In genomic region chr4:86791126-86791525, GRCh38 we compare ENCODE assay signal across 22 cellular contexts. TPM values are rescaled to one million over a fixed set of nuclear protein-coding genes. Genes with fewer than 3 reads are reported as not detected.
DNase-seq lines count a peak whose midpoint lies in the region; ATAC-seq, FAIRE-seq and TF ChIP-seq lines count a peak whose summit lies in the region.
"Had no signal": no experiment of that assay in that cellular context is flagged by ENCODE, and none has a peak within 500 bp of the region (broad histone marks: within the 10 kb centered on the region; RNA-seq: fewer than 3 reads in every experiment).

No MANE protein-coding gene starts in this region.

- no peaks in the 10 kb centered on the region for H3K79me1 ChIP-seq in H1 (ENCODE audit: low read depth, low read length)

- H2AK5ac ChIP-seq in H1 (ENCODE audit: low read depth, low read length), result no peak overlapping the region

- H3K9me3 ChIP-seq in SK-N-SH (no peaks in the 10 kb centered on the region; the same call in 1 of the 2 replicates), Loucy (ENCODE audit: insufficient read depth, low read depth, low read length) (no peaks in the 10 kb centered on the region), H1 (ENCODE audit: insufficient read depth in 2 of 2, low read depth in 1 of 2, low read length in 1 of 2) (peaks cover 10 to 12% of the 10 kb centered on the region in 2 experiments; a peak in 3 of 4 replicates), spleen (peaks cover 0 to 3% (median 0%) of the 10 kb centered on the region in 8 donors)
- H3K9me3 ChIP-seq: psoas muscle had no signal

- H3K14ac ChIP-seq in H1 (ENCODE audit: insufficient read length), result no peak overlapping the region

- no peak overlapping the region for H2BK15ac ChIP-seq in H1 (ENCODE audit: low read length)

- no peaks in the 10 kb centered on the region for H3K27me3 ChIP-seq in SK-N-SH (ENCODE audit: insufficient read depth)
- H3K27me3 ChIP-seq in Loucy (ENCODE audit: insufficient read depth, low read length, poor library complexity, severe bottlenecking), result no peaks in the 10 kb centered on the region
- H3K27me3 ChIP-seq in H1 (replicated peaks in 1 of 4; ENCODE audit: control insufficient read depth in 3 of 4, extremely low read depth in 1 of 4, insufficient read depth in 3 of 4, low read length in 3 of 4), result no peaks in the 10 kb centered on the region
- no peaks in the 10 kb centered on the region for H3K27me3 ChIP-seq in spleen (replicated peaks in 1 of 7)
- H3K27me3 ChIP-seq: BLaER1 treated with 17β-estradiol and CSF1 and Interleukin-3, amounts not matched to agents 10 nM and 100 nM; suprapubic skin had no signal

- TF ChIP-seq CTCF in SK-N-SH (IDR thresholded peaks at IDR 0.05) (0 out of 2 replicates have a peak, but pooled peaks have one; percentile 9), Loucy (conservative IDR thresholded peaks at IDR 0.05; ENCODE audit: low read length) (peak; percentile 33; the same call in 1 of the 2 replicates), H1 (IDR thresholded peaks at IDR 0.05; ENCODE audit: control extremely low read depth in 1 of 3, insufficient read depth in 1 of 3, low read depth in 1 of 3, low read length in 3 of 3) (peak in 2 of 3 experiments; percentile 42 to 44; a peak in 3 of 4 replicates), type B pancreatic cell (conservative IDR thresholded peaks at IDR 0.05) (peak; percentile 26), spleen (IDR thresholded peaks at IDR 0.05 in 8 of 11, conservative IDR thresholded peaks at IDR 0.05 in 3 of 11) (no peak)

- H3K4me1 ChIP-seq in SK-N-SH (ENCODE audit: control insufficient read depth in 1 of 2, insufficient read depth in 2 of 2, low read depth in 1 of 2, low read length in 1 of 2), result no peaks in the 10 kb centered on the region
- no peaks in the 10 kb centered on the region for H3K4me1 ChIP-seq in Loucy (ENCODE audit: insufficient read depth, low read length, poor library complexity, severe bottlenecking)
- peaks cover 0 to 2% (median 1%) of the 10 kb centered on the region in 4 experiments; a peak in 3 of 7 replicates for H3K4me1 ChIP-seq in H1 (replicated peaks in 1 of 4; ENCODE audit: control insufficient read depth in 3 of 4, insufficient read depth in 4 of 4, low read length in 3 of 4)
- H3K4me1 ChIP-seq in spleen, result no peaks in the 10 kb centered on the region
- H3K4me1 ChIP-seq: BLaER1 treated with 17β-estradiol and CSF1 and Interleukin-3, amounts not matched to agents 10 nM and 100 nM; psoas muscle; suprapubic skin had no signal

- no peak for FAIRE-seq in H1 (lab: Jason Lieb, UNC)
- FAIRE-seq: frontal cortex had no signal

- no peak for DNase-seq in SK-N-SH
- DNase-seq in H1 (ENCODE audit: low read depth in 1 of 2, low spot score in 2 of 2), result peak; percentile 53 to 56
- no peak for DNase-seq in type B pancreatic cell (ENCODE audit: extremely low spot score, unreplicated experiment)
- no peak for DNase-seq in spleen
- DNase-seq in immature natural killer cell, result no peak
- DNase-seq: activated CD8-positive, alpha-beta T cell treated with anti-CD3 and anti-CD28 coated beads for 36 hours; activated naive CD4-positive, alpha-beta T cell treated with anti-CD3 and anti-CD28 coated beads, Interleukin-2, amount 50 U/mL, for 16 hours; activated T-cell treated with anti-CD3 and anti-CD28 coated beads, Interleukin-2, amount 50 U/mL, for 24 hours; cortex of kidney; NCI-H1436 treated with DMSO at 0.1 percent for 48 hours; NCI-H345; psoas muscle; T-cell had no signal

- H3K4me2 ChIP-seq in SK-N-SH, result no peak overlapping the region
- no peak overlapping the region for H3K4me2 ChIP-seq in Loucy (ENCODE audit: low read depth, low read length, poor library complexity, severe bottlenecking)
- H3K4me2 ChIP-seq in H1 (ENCODE audit: insufficient read depth in 1 of 2, low read depth in 2 of 2, low read length in 2 of 2), result no peak overlapping the region
- H3K4me2 ChIP-seq: BLaER1 treated with 17β-estradiol and CSF1 and Interleukin-3, amounts not matched to agents 10 nM and 100 nM had no signal

- no peaks in the 10 kb centered on the region for H4K20me1 ChIP-seq in SK-N-SH (ENCODE audit: insufficient read depth)
- H4K20me1 ChIP-seq in Loucy (ENCODE audit: insufficient read depth, low read length, poor library complexity, severe bottlenecking), result no peaks in the 10 kb centered on the region
- no peaks in the 10 kb centered on the region for H4K20me1 ChIP-seq in H1 (replicated peaks in 1 of 2; ENCODE audit: control insufficient read depth in 1 of 2, insufficient read depth in 2 of 2, low read length in 2 of 2)
- H4K20me1 ChIP-seq: BLaER1 treated with 17β-estradiol and CSF1 and Interleukin-3, amounts not matched to agents 10 nM and 100 nM had no signal

- peaks cover 19 to 39% of the 10 kb centered on the region in 2 experiments for H3K36me3 ChIP-seq in SK-N-SH (replicated peaks in 1 of 2; ENCODE audit: control insufficient read depth in 1 of 2, insufficient read depth in 2 of 2, low read length in 1 of 2)
- no peaks in the 10 kb centered on the region for H3K36me3 ChIP-seq in Loucy (ENCODE audit: insufficient read depth, low read length)
- peaks cover 0 to 34% (median 19%) of the 10 kb centered on the region in 4 experiments; a peak in 6 of 8 replicates for H3K36me3 ChIP-seq in H1 (ENCODE audit: control insufficient read depth in 2 of 4, insufficient read depth in 4 of 4, low read length in 3 of 4)
- H3K36me3 ChIP-seq in spleen, result peaks cover 0 to 4% (median 0%) of the 10 kb centered on the region in 6 donors

- no peaks in the 10 kb centered on the region for H3K79me2 ChIP-seq in SK-N-SH (ENCODE audit: insufficient read depth)
- no peaks in the 10 kb centered on the region for H3K79me2 ChIP-seq in Loucy (ENCODE audit: insufficient read depth, low read length)
- H3K79me2 ChIP-seq in H1 (ENCODE audit: control insufficient read depth in 1 of 2, insufficient read depth in 2 of 2, low read length in 2 of 2), result no peaks in the 10 kb centered on the region

- no peak overlapping the region for H3K4me3 Mint-ChIP-seq in type B pancreatic cell
- no peak overlapping the region for H3K4me3 Mint-ChIP-seq in immature natural killer cell
- H3K4me3 Mint-ChIP-seq: activated CD8-positive, alpha-beta T cell treated with anti-CD3 and anti-CD28 coated beads for 36 hours; activated T-cell treated with anti-CD3 and anti-CD28 coated beads, Interleukin-2, amount 50 U/mL, for 24 hours; T-cell had no signal

- H4K8ac ChIP-seq in H1 (ENCODE audit: extremely low read depth, insufficient read depth, low read length), result no peak overlapping the region

- H3K4ac ChIP-seq in H1 (replicated peaks; ENCODE audit: insufficient read length, low read depth, low read length), result no peak overlapping the region

- H3K27ac Mint-ChIP-seq in type B pancreatic cell (no peak overlapping the region), immature natural killer cell (no peak overlapping the region)
- H3K27ac Mint-ChIP-seq: activated CD8-positive, alpha-beta T cell treated with anti-CD3 and anti-CD28 coated beads for 36 hours; activated T-cell treated with anti-CD3 and anti-CD28 coated beads, Interleukin-2, amount 50 U/mL, for 24 hours; T-cell had no signal

- no peak overlapping the region for H3K23ac ChIP-seq in H1 (ENCODE audit: insufficient read length)

- ATAC-seq in SK-N-SH treated with all-trans-retinoic acid at 6 μM for 48 hours, result no peak
- ATAC-seq in GM21390 (IDR thresholded peaks at IDR 0.05; ENCODE audit: unreplicated experiment), result no peak
- ATAC-seq: activated CD8-positive, alpha-beta T cell treated with anti-CD3 and anti-CD28 coated beads for 36 hours; left lobe of liver; psoas muscle; T-cell had no signal

- no peak overlapping the region for H2BK20ac ChIP-seq in H1 (ENCODE audit: low read length)

- H2BK5ac ChIP-seq in H1 (ENCODE audit: low read depth, low read length), result no peak overlapping the region

- no peak overlapping the region for H4K91ac ChIP-seq in H1 (replicated peaks; ENCODE audit: insufficient read length, low read length)

- CTCF ChIA-PET in SK-N-SH (lab: Yijun Ruan, JAX), result no interaction called here
- CTCF ChIA-PET in H1 (lab: Charles Lee; ENCODE audit: partially characterized antibody), result interaction anchor here (0.6 to 2.3 kb wide), 13 partner anchors 10 to 1026 kb away, joined by 3 to 8 read pairs (median 3); no protein-coding TSS in a partner anchor

- TF ChIP-seq EP300 in SK-N-SH (IDR thresholded peaks at IDR 0.05; ENCODE audit: borderline replicate concordance in 1 of 2, low read depth in 1 of 2, low read length in 1 of 2) (no peak), H1 (IDR thresholded peaks at IDR 0.05; ENCODE audit: borderline replicate concordance in 1 of 2, low read depth in 2 of 2, low read length in 2 of 2) (no peak)

- H3K4me1 Mint-ChIP-seq in type B pancreatic cell (ENCODE audit: unreplicated experiment) (no peaks in the 10 kb centered on the region), immature natural killer cell (no peaks in the 10 kb centered on the region)
- H3K4me1 Mint-ChIP-seq: T-cell had no signal

- no peak overlapping the region for H4K5ac ChIP-seq in H1 (ENCODE audit: insufficient read length, low read depth, low read length)

- H3K9ac ChIP-seq in SK-N-SH (no peak overlapping the region), Loucy (ENCODE audit: low read depth, low read length, poor library complexity, severe bottlenecking) (no peak overlapping the region), H1 (replicated peaks in 1 of 4; ENCODE audit: extremely low read depth in 1 of 4, low read depth in 3 of 4, low read length in 3 of 4) (no peak overlapping the region)
- H3K9ac ChIP-seq: BLaER1 treated with 17β-estradiol and CSF1 and Interleukin-3, amounts not matched to agents 10 nM and 100 nM had no signal

- H3K9me3 Mint-ChIP-seq in type B pancreatic cell (peaks cover 26% of the 10 kb centered on the region), immature natural killer cell (peaks cover 0 to 9% (median 3%) of the 10 kb centered on the region in 6 donors)
- H3K9me3 Mint-ChIP-seq: activated T-cell treated with anti-CD3 and anti-CD28 coated beads, Interleukin-2, amount 50 U/mL, for 24 hours had no signal

- no peaks in the 10 kb centered on the region for H3F3A ChIP-seq in SK-N-SH (replicated peaks; ENCODE audit: insufficient read depth)
- H3F3A ChIP-seq in Loucy (ENCODE audit: low read depth), result no peaks in the 10 kb centered on the region

- H3K27ac ChIP-seq in SK-N-SH (ENCODE audit: low read depth in 2 of 2, low read length in 1 of 2) (no peak overlapping the region), H1 (ENCODE audit: low read depth, low read length) (no peak overlapping the region), spleen (no peak overlapping the region)
- H3K27ac ChIP-seq: BLaER1 treated with 17β-estradiol and CSF1 and Interleukin-3, amounts not matched to agents 10 nM and 100 nM; psoas muscle; suprapubic skin had no signal

- H2BK12ac ChIP-seq in H1 (ENCODE audit: low read depth, low read length), result no peak overlapping the region

- POLR2A ChIA-PET in SK-N-SH (lab: Yijun Ruan, JAX) (no interaction called here), H1 (lab: Charles Lee; ENCODE audit: partially characterized antibody) (no interaction called here)

- intact Hi-C loops in spleen (cut with DNase I; ENCODE audit: low total_unique reads), result no loop called here

- H3K4me3 ChIP-seq in SK-N-SH (ENCODE audit: low read depth in 2 of 2, low read length in 1 of 2) (no peak overlapping the region), Loucy (ENCODE audit: low read length, poor library complexity, severe bottlenecking) (no peak overlapping the region), H1 (ENCODE audit: extremely low read depth in 1 of 4, insufficient read depth in 2 of 4, low read depth in 3 of 4, low read length in 4 of 4) (no peak overlapping the region), spleen (no peak overlapping the region)
- H3K4me3 ChIP-seq: BLaER1 treated with 17β-estradiol and CSF1 and Interleukin-3, amounts not matched to agents 10 nM and 100 nM; psoas muscle; suprapubic skin had no signal

- TF ChIP-seq POLR2A in H1 (IDR thresholded peaks at IDR 0.05; ENCODE audit: control extremely low read depth in 1 of 2, low read depth in 2 of 2, low read length in 2 of 2), result no peak
- no peak for TF ChIP-seq POLR2A in spleen (IDR thresholded peaks at IDR 0.05)

- peaks cover 67% of the 10 kb centered on the region for H3K36me3 Mint-ChIP-seq in type B pancreatic cell
- H3K36me3 Mint-ChIP-seq in immature natural killer cell, result peaks cover 0 to 4% (median 0%) of the 10 kb centered on the region in 3 donors
- H3K36me3 Mint-ChIP-seq: T-cell had no signal

- H3K27me3 Mint-ChIP-seq in type B pancreatic cell (no peaks in the 10 kb centered on the region), immature natural killer cell (ENCODE audit: low read depth in 3 of 3) (peaks cover 0 to 4% (median 0%) of the 10 kb centered on the region in 3 donors)

- H2BK120ac ChIP-seq in H1 (replicated peaks; ENCODE audit: low read depth, low read length), result no peak overlapping the region

- TF ChIP-seq RAD21 in SK-N-SH (IDR thresholded peaks at IDR 0.05; ENCODE audit: low read length), result no peak
- TF ChIP-seq RAD21 in H1 (IDR thresholded peaks at IDR 0.05 in 1 of 2, conservative IDR thresholded peaks at IDR 0.05 in 1 of 2; ENCODE audit: low read depth in 2 of 2, low read length in 2 of 2), result peak; percentile 23 to 51; a peak in 3 of 4 replicates

- H3K56ac ChIP-seq in H1 (replicated peaks; ENCODE audit: insufficient read length, low read depth, low read length), result no peak overlapping the region

- no peak overlapping the region for H3K18ac ChIP-seq in H1 (ENCODE audit: extremely low read depth, low read length)

- WGBS in SK-N-SH (ENCODE audit: low lambda C conversion rate), result 97% methylated on average over 6 of the region's 8 CpGs
- WGBS in H1 (ENCODE audit: extremely low coverage in 1 of 2, insufficient coverage in 1 of 2, insufficient read length in 1 of 2, insufficient replicate concordance in 2 of 2, low coverage in 1 of 2, low lambda C conversion rate in 2 of 2, missing lambda C conversion rate in 1 of 2), 2 experiments, result 91% methylated on average over 8 of the region's 8 CpGs; no CpG with 5 or more reads in 1 of the 2 experiments
- WGBS in spleen, 5 donors, result 90 to 95% (median 94%) methylated on average over 8 of the region's 8 CpGs

- H3K23me2 ChIP-seq in H1 (ENCODE audit: low read depth, low read length), result no peaks in the 10 kb centered on the region

- H3K9me2 ChIP-seq in SK-N-SH (no peaks in the 10 kb centered on the region), Loucy (replicated peaks; ENCODE audit: low read depth, low read length) (no peaks in the 10 kb centered on the region)

- H2AFZ ChIP-seq in SK-N-SH (ENCODE audit: low read depth) (no peak overlapping the region), Loucy (ENCODE audit: low read length) (no peak overlapping the region), H1 (ENCODE audit: low read length) (no peak overlapping the region)

RNA-seq across cellular contexts. Expression of gene SLC10A6, which starts 58.1 kb away (rescaled TPM):
- not detected in 2 replicates for polyA plus RNA-seq in SK-N-SH (2012; rRNA removed)
- not detected in 2 replicates for polyA plus RNA-seq in SK-N-SH (2012; cell fraction: cytosol; rRNA removed)
- polyA plus RNA-seq in SK-N-SH (2012; cell fraction: nucleus; rRNA removed), result not detected in 2 replicates
- total RNA-seq in H1 (2021; fragmentation: NEBNext Ultra II Directional; extraction: Animal tissue kit (Norgen Biotek cat#: 25700)), result 0.21 TPM in 1 of 2 replicates, not detected in the other
- not detected in 2 replicates for polyA plus RNA-seq in H1 (2011; rRNA removed)
- polyA plus RNA-seq in H1 (2011; cell fraction: cytosol; rRNA removed), result 0.05 TPM
- 0.10 TPM for polyA plus RNA-seq in H1 (2011; cell fraction: nucleus; rRNA removed)
- 0.12 TPM in 1 of 4 replicates, not detected in the others for polyA plus RNA-seq in H1 (2012, experiment 1 of 2)
- not detected for polyA plus RNA-seq in H1 (2012, experiment 2 of 2)
- polyA plus RNA-seq in H1 (2013, experiment 1 of 2), result not detected
- polyA plus RNA-seq in H1 (2013, experiment 2 of 2), result 0.04 TPM
- not detected in 2 replicates for polyA minus RNA-seq in H1 (2011; rRNA and poly(A)+ RNA removed)
- polyA minus RNA-seq in H1 (2011; cell fraction: cytosol; rRNA and poly(A)+ RNA removed), result not detected
- not detected for polyA minus RNA-seq in H1 (2011; cell fraction: nucleus; rRNA and poly(A)+ RNA removed)
- total RNA-seq in type B pancreatic cell (ENCODE audit: low replicate concordance), result not detected in 2 replicates
- total RNA-seq in spleen, result 1 to 10 TPM in 4 of 7 donors, under 1 TPM in 2, not detected in 1; 0.49 to 3.7 (median 1.1) TPM
- polyA plus RNA-seq in spleen, result not detected
- polyA plus RNA-seq in immature natural killer cell, result not detected
- total RNA-seq: A172; activated CD8-positive, alpha-beta T cell treated with anti-CD3 and anti-CD28 coated beads for 36 hours; frontal cortex; mononuclear cell; T-cell had no signal

Comparison
In these comparisons a context has a peak if more than half of its experiments do, and no peak if none do; other contexts are left out.
1. DNase-seq: peak in H1 (2 of 2); none in SK-N-SH (single experiment), type B pancreatic cell (single experiment), spleen (single experiment) and immature natural killer cell (0 of 3).
2. CTCF ChIP-seq: peak in SK-N-SH (single experiment), Loucy (single experiment), H1 (2 of 3) and type B pancreatic cell (single experiment); none in spleen (0 of 11).
3. Of the 17 proteins assayed by ChIP-seq in both H1 and SK-N-SH: peak only in H1: MAX, RAD21 and TEAD4; only in SK-N-SH: none; in both: CTCF; in neither: 13.